In the genomic region with DNA sequence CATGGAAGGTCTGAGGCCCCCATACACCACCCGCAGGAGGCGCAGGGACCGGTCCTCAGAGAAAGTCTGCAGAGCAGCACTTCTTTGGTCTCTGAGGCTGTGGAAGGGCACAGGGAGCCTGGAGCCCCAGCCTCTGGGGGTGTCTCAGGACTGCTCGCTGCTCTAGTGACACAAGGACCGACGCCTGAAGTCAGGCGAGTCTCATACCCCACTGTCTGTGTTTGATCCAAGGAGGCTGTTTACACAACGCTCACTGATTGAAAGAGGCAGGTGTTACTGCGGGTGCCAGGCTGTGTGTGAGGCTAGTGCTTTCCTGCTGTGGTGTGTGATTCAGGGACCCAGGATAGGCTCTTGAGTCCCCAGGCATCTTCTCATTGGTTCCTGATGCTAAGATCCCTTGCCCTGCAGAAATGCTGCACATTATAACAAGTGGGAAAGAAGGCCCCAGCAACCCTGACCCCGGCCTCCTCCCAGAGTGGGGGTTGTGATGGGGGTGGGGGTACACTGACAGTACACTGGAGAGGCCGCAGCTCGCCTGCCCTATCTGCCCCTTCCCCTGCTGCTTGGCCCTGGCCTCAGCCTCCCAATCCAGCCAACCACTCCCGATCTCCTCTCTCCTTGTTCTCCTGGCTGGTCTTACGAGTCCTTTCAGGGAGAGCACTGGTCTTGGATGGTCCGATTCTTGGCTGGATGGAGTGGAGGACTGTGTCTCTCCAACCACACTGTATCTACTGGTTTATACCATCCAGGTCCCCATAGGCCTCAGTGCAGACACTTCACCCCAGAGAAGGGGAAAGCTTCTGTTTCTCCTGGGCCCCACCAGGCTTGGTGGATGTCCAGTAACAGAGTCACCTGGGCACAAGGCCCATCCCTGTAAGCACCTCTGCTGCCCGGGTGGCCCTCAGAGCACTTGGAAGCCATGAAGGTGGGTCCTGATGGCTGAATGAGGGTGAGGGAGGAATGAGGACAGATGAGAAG, we compare ENCODE assay signal across 15 cellular contexts. TPM values are rescaled to one million over a fixed set of nuclear protein-coding genes. Genes with fewer than 3 reads are reported as not detected.
DNase-seq lines count a peak whose midpoint lies in the region; ATAC-seq and TF ChIP-seq lines count a peak whose summit lies in the region.
"Had no signal": no experiment of that assay in that cellular context is flagged by ENCODE, and none has a peak within 500 bp of the region (broad histone marks: within the 10 kb centered on the region; RNA-seq: fewer than 3 reads in every experiment).

No MANE protein-coding gene starts in this region.

- H3K36me3 ChIP-seq in testis (ENCODE audit: low read depth, missing control alignments), result no peaks in the 10 kb centered on the region
- H3K36me3 ChIP-seq in WERI-Rb-1, result peaks cover 5% of the 10 kb centered on the region; the same call in 1 of the 2 replicates
- H3K36me3 ChIP-seq: adrenal gland, BE2C had no signal

- no peaks in the 10 kb centered on the region for H3K9me3 ChIP-seq in testis
- H3K9me3 ChIP-seq in WERI-Rb-1 (ENCODE audit: severe bottlenecking), result no peaks in the 10 kb centered on the region
- H3K9me3 ChIP-seq: adrenal gland, BE2C had no signal

- intact Hi-C loops in testis (cut with DNase I; ENCODE audit: low total_unique reads), result no loop called here

- TF ChIP-seq POLR2A in testis (IDR thresholded peaks at IDR 0.05), result no peak

- ATAC-seq in HG02571 (IDR thresholded peaks at IDR 0.05; ENCODE audit: unreplicated experiment), result no peak
- ATAC-seq: effector memory CD8-positive, alpha-beta T cell had no signal

- peak; percentile 43 for DNase-seq in activated CD8-positive, alpha-beta memory T cell treated with anti-CD3 and anti-CD28 coated beads for 24 hours
- DNase-seq in activated CD8-positive, alpha-beta memory T cell treated with anti-CD3 and anti-CD28 coated beads, Interleukin-2, amount 50 U/mL, for 4 hours, result no peak
- DNase-seq in NCI-H1436 (lab: John Stamatoyannopoulos, UW) (peak; percentile 74), glutamatergic neuron (peak; percentile 12), testis (peak; percentile 7), WERI-Rb-1 (no peak), NCI-H1048 (lab: John Stamatoyannopoulos, UW) (no peak)
- DNase-seq: BE2C; effector memory CD8-positive, alpha-beta T cell; hypothalamus; NCI-H1694; small intestine had no signal

- H3K36me3 Mint-ChIP-seq in glutamatergic neuron (ENCODE audit: unreplicated experiment), result peaks cover 1% of the 10 kb centered on the region

- no peak overlapping the region for H3K27ac Mint-ChIP-seq in glutamatergic neuron (ENCODE audit: unreplicated experiment)
- H3K27ac Mint-ChIP-seq: effector memory CD8-positive, alpha-beta T cell had no signal

- no peak overlapping the region for H3K4me3 Mint-ChIP-seq in glutamatergic neuron (ENCODE audit: unreplicated experiment)
- H3K4me3 Mint-ChIP-seq: effector memory CD8-positive, alpha-beta T cell had no signal

- peaks cover 4% of the 10 kb centered on the region for H3K9me3 Mint-ChIP-seq in glutamatergic neuron (ENCODE audit: unreplicated experiment)
- H3K9me3 Mint-ChIP-seq: effector memory CD8-positive, alpha-beta T cell had no signal

- H3K27me3 Mint-ChIP-seq in glutamatergic neuron (ENCODE audit: unreplicated experiment), result peaks cover 6% of the 10 kb centered on the region

- WGBS in testis, 2 donors, result 88 to 98% methylated on average over 7 to 16 of the region's 16 CpGs

- H3K27ac ChIP-seq in testis (no peak overlapping the region), WERI-Rb-1 (no peak overlapping the region)
- H3K27ac ChIP-seq: adrenal gland, HL-60 had no signal

- H3K4me1 ChIP-seq in testis, result peaks cover 9% of the 10 kb centered on the region

- H3K27me3 ChIP-seq in testis, result no peaks in the 10 kb centered on the region
- no peaks in the 10 kb centered on the region for H3K27me3 ChIP-seq in WERI-Rb-1 (ENCODE audit: insufficient read depth, low read depth, severe bottlenecking)
- H3K27me3 ChIP-seq: adrenal gland, BE2C had no signal

- TF ChIP-seq CTCF in glutamatergic neuron (IDR thresholded peaks at IDR 0.05; ENCODE audit: partially characterized antibody, unreplicated experiment) (no peak), testis (IDR thresholded peaks at IDR 0.05) (no peak), WERI-Rb-1 (IDR thresholded peaks at IDR 0.05; ENCODE audit: low read depth, low read length) (no peak)

- H3K4me1 Mint-ChIP-seq in glutamatergic neuron (ENCODE audit: low read depth, unreplicated experiment), result peaks cover 15% of the 10 kb centered on the region

- H3K4me3 ChIP-seq in testis, result no peak overlapping the region
- H3K4me3 ChIP-seq in WERI-Rb-1 (ENCODE audit: low read depth, low read length), result no peak overlapping the region
- H3K4me3 ChIP-seq: adrenal gland had no signal

RNA-seq across cellular contexts. Expression of a gene that starts 6.6 kb away (rescaled TPM):
- total RNA-seq in glutamatergic neuron (ENCODE audit: unreplicated experiment) (not detected), testis (10 to 100 TPM; 15.8 to 18.3 TPM)
- polyA plus RNA-seq in testis (ENCODE audit: insufficient read depth, low read depth, low replicate concordance), result 10.8 TPM

Comparison
In these comparisons a context has a peak if more than half of its experiments do, and no peak if none do; other contexts are left out.
1. DNase-seq: peak in activated CD8-positive, alpha-beta memory T cell treated with anti-CD3 and anti-CD28 coated beads for 24 hours (single experiment), NCI-H1436 (single experiment), glutamatergic neuron (single experiment) and testis (single experiment); none in activated CD8-positive, alpha-beta memory T cell treated with anti-CD3 and anti-CD28 coated beads, Interleukin-2, amount 50 U/mL, for 4 hours (single experiment), WERI-Rb-1 (single experiment) and NCI-H1048 (single experiment).
2. RNA of a gene that starts 6.6 kb away (total RNA-seq): 15.8 to 18.3 TPM in testis; not detected in glutamatergic neuron (single experiment); every median in the first group is over 10 times any median in the second.